ENCODE assay signal across 8 cellular contexts in genomic region chr15:66566963-66567531, GRCh38. TPM values are rescaled to one million over a fixed set of nuclear protein-coding genes. Genes with fewer than 3 reads are reported as not detected.
DNase-seq lines count a peak whose midpoint lies in the region; ATAC-seq, FAIRE-seq and TF ChIP-seq lines count a peak whose summit lies in the region.

No MANE protein-coding gene starts in this region.

- no peaks in the 10 kb centered on the region for H3K36me3 Mint-ChIP-seq in T-helper 2 cell treated with Interferon-gamma antibody and Interleukin-4, amounts not matched to agents 5 μg/mL and 100 μg/mL, for 36 hours (ENCODE audit: low read depth)
- peaks cover 0 to 4% (median 0%) of the 10 kb centered on the region in 3 donors for H3K36me3 Mint-ChIP-seq in immature natural killer cell

- TF ChIP-seq CTCF in K562 (IDR thresholded peaks at IDR 0.05 in 2 of 3, conservative IDR thresholded peaks at IDR 0.05 in 1 of 3; ENCODE audit: insufficient read depth in 2 of 3, low read depth in 1 of 3, low read length in 3 of 3), result peak; percentile 74 to 87 (median 74)

- 25% methylated on average over 15 of the region's 15 CpGs for WGBS in K562 (ENCODE audit: insufficient coverage, low coverage, missing lambda C conversion rate)

- H3K27ac Mint-ChIP-seq in T-helper 2 cell treated with Interferon-gamma antibody and Interleukin-4, amounts not matched to agents 5 μg/mL and 100 μg/mL, for 36 hours, result peak overlapping the region; percentile 45
- no peak overlapping the region for H3K27ac Mint-ChIP-seq in immature natural killer cell

- no peak overlapping the region; the same call in 1 of the 3 replicates for H3K27ac ChIP-seq in K562 (ENCODE audit: extremely low read depth, low read depth, low read length)

- no peaks in the 10 kb centered on the region for H3K79me2 ChIP-seq in K562 (ENCODE audit: control insufficient read depth, insufficient read depth, low read length)

- BruUV-seq in K562 (replicated peaks; lab: Mats Ljungman, UMichigan), result no TSS peak

- no peaks in the 10 kb centered on the region for H3K9me3 ChIP-seq in K562 (replicated peaks; ENCODE audit: control insufficient read depth, insufficient read depth, low read depth, low read length)

- TF ChIP-seq POLR2A in K562 (conservative IDR thresholded peaks at IDR 0.05), result no peak

- peak overlapping the region in 1 of 2 experiments; percentile 87; a peak in 2 of 4 replicates for H3K9ac ChIP-seq in K562 (ENCODE audit: insufficient read depth in 1 of 2, low read depth in 2 of 2, low read length in 2 of 2)

- DNase-seq in activated gamma-delta T cell treated with Interleukin-2 at 50 U/mL for 16 hours (peak; percentile 31), activated gamma-delta T cell (lab: John Stamatoyannopoulos, UW) (no peak), NCI-H1694 (lab: John Stamatoyannopoulos, UW) (peak; percentile 46), K562 (ENCODE audit: extremely low read depth in 1 of 4, low spot score in 3 of 4) (peak; percentile 82 to 88 (median 82)), immature natural killer cell (peak; percentile 32 to 52 (median 36))
- peak; percentile 29 for DNase-seq in T-helper 2 cell treated with Interferon-gamma antibody and Interleukin-4, amounts not matched to agents 5 μg/mL and 100 μg/mL, for 36 hours (ENCODE audit: low spot score)
- DNase-seq in stimulated activated CD4-positive, alpha-beta T cell treated with anti-CD3 and anti-CD28 coated beads, Interleukin-15, amount 100 ng/mL, for 24 hours, result peak; percentile 63

- in situ Hi-C loops in K562 (cut with MboI), result no loop called here

- H2AFZ ChIP-seq in K562 (ENCODE audit: low read depth, low read length), result peak overlapping the region; percentile 95

- POLR2A ChIA-PET in K562 (lab: Yijun Ruan, JAX), result interaction anchor here (0.7 to 3.6 kb wide), 4 partner anchors 9 to 193 kb away, joined by 3 to 23 read pairs (median 4); no protein-coding TSS in a partner anchor

- peak overlapping the region; percentile 50 for H3K4me2 ChIP-seq in K562 (ENCODE audit: insufficient read depth, low read length)

- no peak overlapping the region for H3K4me3 ChIP-seq in K562

- CTCF ChIA-PET in K562 (lab: Yijun Ruan, JAX; ENCODE audit: low intra/inter-chr PET ratio), result no interaction called here

- ATAC-seq in K562, result peak; percentile 91
- no peak for ATAC-seq in GM19455 (IDR thresholded peaks at IDR 0.05; ENCODE audit: unreplicated experiment)

- TF ChIP-seq RAD21 in K562 (CRISPR knock-in tag; conservative IDR thresholded peaks at IDR 0.05 in 1 of 2, IDR thresholded peaks at IDR 0.05 in 1 of 2), result peak in 1 of 2 experiments; percentile 49; a peak in 2 of 4 replicates

- intact Hi-C loops in K562 (cut with micrococcal nuclease), result loop anchor here (5.0 kb wide), 1 partner anchor 60 kb away; the partner anchor contains the start of gene ZWILCH

- H3K27me3 Mint-ChIP-seq in T-helper 2 cell treated with Interferon-gamma antibody and Interleukin-4, amounts not matched to agents 5 μg/mL and 100 μg/mL, for 36 hours (ENCODE audit: low read depth), result no peaks in the 10 kb centered on the region
- peaks cover 0 to 3% (median 2%) of the 10 kb centered on the region in 3 donors for H3K27me3 Mint-ChIP-seq in immature natural killer cell (ENCODE audit: low read depth in 3 of 3)

- H3K4me3 Mint-ChIP-seq in T-helper 2 cell treated with Interferon-gamma antibody and Interleukin-4, amounts not matched to agents 5 μg/mL and 100 μg/mL, for 36 hours, result peak overlapping the region; percentile 10
- peak overlapping the region in 1 of 5 donors; percentile 32 for H3K4me3 Mint-ChIP-seq in immature natural killer cell

- no peaks in the 10 kb centered on the region for H4K20me1 ChIP-seq in K562 (replicated peaks; ENCODE audit: control insufficient read depth, insufficient read depth, low read length)

- H3K9me3 Mint-ChIP-seq in T-helper 2 cell treated with Interferon-gamma antibody and Interleukin-4, amounts not matched to agents 5 μg/mL and 100 μg/mL, for 36 hours, result no peaks in the 10 kb centered on the region
- no peaks in the 10 kb centered on the region for H3K9me3 Mint-ChIP-seq in immature natural killer cell

- peaks cover 5 to 24% of the 10 kb centered on the region in 2 experiments; a peak in 3 of 5 replicates for H3K4me1 ChIP-seq in K562 (replicated peaks in 1 of 2; ENCODE audit: control insufficient read depth in 2 of 2, insufficient read depth in 2 of 2, low read length in 2 of 2)

- H3K36me3 ChIP-seq in K562 (ENCODE audit: control insufficient read depth, insufficient read depth, low read length), result no peaks in the 10 kb centered on the region

- H3K4me1 Mint-ChIP-seq in T-helper 2 cell treated with Interferon-gamma antibody and Interleukin-4, amounts not matched to agents 5 μg/mL and 100 μg/mL, for 36 hours (ENCODE audit: low read depth), result peaks cover 4% of the 10 kb centered on the region
- H3K4me1 Mint-ChIP-seq in immature natural killer cell, result peaks cover 0 to 4% of the 10 kb centered on the region in 2 donors

- FAIRE-seq in K562 (lab: Jason Lieb, UNC), result peak; percentile 98

- TF ChIP-seq EP300 in K562 (IDR thresholded peaks at IDR 0.05; ENCODE audit: low read length), result no peak

- no peaks in the 10 kb centered on the region for H3K9me1 ChIP-seq in K562 (ENCODE audit: control insufficient read depth, insufficient read depth, low read length)

- no peaks in the 10 kb centered on the region for H3K27me3 ChIP-seq in K562 (ENCODE audit: control insufficient read depth in 2 of 2, insufficient read depth in 2 of 2, low read length in 2 of 2)

TF ChIP-seq in K562, 482 proteins besides CTCF, POLR2A, EP300 and RAD21 (continues in another document):
- no peak for TF ChIP-seq BMI1 (IDR thresholded peaks at IDR 0.05; ENCODE audit: low read length)
- no peak for TF ChIP-seq WHSC1 (IDR thresholded peaks at IDR 0.05; ENCODE audit: low read length)
- TF ChIP-seq JUN (IDR thresholded peaks at IDR 0.05; ENCODE audit: borderline replicate concordance, low read depth, low read length), result no peak
- no peak for TF ChIP-seq JUN (CRISPR knock-in tag; IDR thresholded peaks at IDR 0.05; ENCODE audit: borderline replicate concordance)
- TF ChIP-seq ZBTB1 (CRISPR knock-in tag; IDR thresholded peaks at IDR 0.05; ENCODE audit: borderline replicate concordance, low read depth), result no peak
- no peak for TF ChIP-seq ZNF639 (CRISPR knock-in tag; conservative IDR thresholded peaks at IDR 0.05 in 1 of 2, IDR thresholded peaks at IDR 0.05 in 1 of 2)
- TF ChIP-seq ZNF696 (CRISPR knock-in tag; conservative IDR thresholded peaks at IDR 0.05), result no peak
- TF ChIP-seq SMAD3 (CRISPR knock-in tag; conservative IDR thresholded peaks at IDR 0.05), result no peak
- TF ChIP-seq CREM (IDR thresholded peaks at IDR 0.05; ENCODE audit: low read depth), result peak; percentile 28; the same call in 1 of the 2 replicates
- no peak for TF ChIP-seq ZZZ3 (IDR thresholded peaks at IDR 0.05)
- TF ChIP-seq ZFP91 (CRISPR knock-in tag; IDR thresholded peaks at IDR 0.05), result no peak

RNA-seq across cellular contexts. Expression of gene LCTL, which starts 1.2 kb away (rescaled TPM):
- not detected in 2 replicates for total RNA-seq in K562 (2011; cell fraction: chromatin; rRNA removed; ENCODE audit: low replicate concordance)
- 0.17 TPM in 1 of 2 replicates, not detected in the other for total RNA-seq in K562 (2011; cell fraction: nucleolus; rRNA removed)
- total RNA-seq in K562 (2011; cell fraction: nucleoplasm; rRNA removed), result not detected in 2 replicates
- not detected in 2 replicates for total RNA-seq in K562 (2014; rRNA removed)
- total RNA-seq in K562 (2014; rRNA removed; fragmentation: Illumina TruSeq; extraction: Trizol), result not detected in 2 replicates
- not detected in 2 replicates for total RNA-seq in K562 (2015; rRNA removed; fragmentation: Illumina TruSeq; extraction: Trizol)
- not detected in 2 replicates for total RNA-seq in K562 (2021)
- polyA plus RNA-seq in K562 (2011; rRNA removed), result 0.03 and 0.08 TPM in 2 replicates
- 0.03 and 0.06 TPM in 2 replicates for polyA plus RNA-seq in K562 (2011; cell fraction: cytosol; rRNA removed)
- polyA plus RNA-seq in K562 (2011; cell fraction: nucleus; rRNA removed), result 0.23 TPM in 1 of 2 replicates, not detected in the other
- 0.12 and 0.21 TPM in 2 replicates for polyA plus RNA-seq in K562 (2012)
- polyA plus RNA-seq in K562 (2014; fragmentation: Illumina TruSeq; extraction: Trizol), result not detected in 2 replicates
- under 1 TPM; 0.17 to 0.31 TPM for polyA plus RNA-seq in K562 (2014; fragmentation: Nextera tagmentation; extraction: Ambion mirVana)
- polyA plus RNA-seq in K562 (2014; rRNA removed), result not detected in 2 replicates
- not detected in 2 replicates for polyA minus RNA-seq in K562 (2011; rRNA and poly(A)+ RNA removed)
- not detected in 2 replicates for polyA minus RNA-seq in K562 (2011; cell fraction: cytosol; rRNA and poly(A)+ RNA removed)
- not detected in 2 replicates for polyA minus RNA-seq in K562 (2011; cell fraction: nucleus; rRNA and poly(A)+ RNA removed)
- under 1 TPM in 1 of 3 donors, not detected in 2; 0.12 TPM for polyA plus RNA-seq in immature natural killer cell
